Comparison of ENCODE assay signal across 8 cellular contexts in the genomic region with DNA sequence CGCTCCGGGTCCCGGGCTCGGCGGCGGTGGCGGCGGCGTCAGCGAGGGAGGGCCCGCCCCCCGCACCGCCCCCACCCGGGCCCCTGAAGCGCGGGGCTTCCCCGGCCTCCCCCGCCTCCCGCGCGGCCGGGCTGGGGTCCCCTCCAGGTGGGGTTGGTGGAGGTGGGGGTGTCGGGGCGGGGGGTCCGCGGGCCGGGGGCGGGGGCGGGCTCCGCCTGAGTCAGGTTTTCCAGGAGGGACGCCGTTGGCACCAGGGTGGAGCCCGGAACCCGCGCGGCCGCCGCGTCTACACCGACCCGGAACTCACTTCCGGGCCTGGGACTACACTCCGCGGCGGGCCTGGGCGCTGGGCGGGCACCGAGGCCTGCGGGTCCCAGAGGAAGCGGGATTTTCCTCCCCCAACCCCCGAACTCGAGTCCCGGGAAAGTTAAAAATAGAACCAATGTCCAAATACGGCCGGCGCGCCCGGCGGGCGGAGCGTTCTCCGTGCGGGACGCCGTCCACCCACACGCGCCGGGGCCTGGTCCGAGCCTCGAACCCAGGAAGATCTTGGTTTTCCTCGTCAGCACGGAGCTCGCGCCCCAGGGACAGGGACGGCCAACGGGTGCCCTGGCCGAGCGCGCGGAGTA. TPM values are rescaled to one million over a fixed set of nuclear protein-coding genes. Genes with fewer than 3 reads are reported as not detected.
DNase-seq lines count a peak whose midpoint lies in the region; ATAC-seq and TF ChIP-seq lines count a peak whose summit lies in the region.

No MANE protein-coding gene starts in this region.

- H3K36me3 ChIP-seq in lung (ENCODE audit: control insufficient read depth in 2 of 2, insufficient read depth in 2 of 2, low read length in 2 of 2), result peaks cover 7 to 14% of the 10 kb centered on the region in 2 donors

- no peaks in the 10 kb centered on the region for H3K9me3 ChIP-seq in lung (ENCODE audit: control insufficient read depth in 2 of 2, insufficient read depth in 1 of 2, low read length in 1 of 2)

- peak; percentile 64 for DNase-seq in HuH-7 (ENCODE audit: low spot score)
- peak; percentile 71 for DNase-seq in activated CD4-positive, alpha-beta T cell treated with anti-CD3 and anti-CD28 coated beads for 48 hours
- DNase-seq in dermis blood vessel endothelial cell, result peak; percentile 58
- DNase-seq in lung (ENCODE audit: low spot score), result peak; percentile 62
- peak; percentile 65 to 82 for DNase-seq in stimulated activated effector memory CD8-positive, alpha-beta T cell treated with anti-CD3 and anti-CD28 coated beads, Interleukin-12 subunit alpha, Interleukin-12 subunit beta, amount 100 ng/mL, for 72 hours (ENCODE audit: low spot score in 2 of 2)
- DNase-seq in epidermal melanocyte (ENCODE audit: insufficient read length, low spot score), result no peak
- DNase-seq in AML-193 (lab: John Stamatoyannopoulos, UW), result no peak

- H3K36me3 Mint-ChIP-seq in stimulated activated effector memory CD8-positive, alpha-beta T cell treated with anti-CD3 and anti-CD28 coated beads, Interleukin-12 subunit alpha, Interleukin-12 subunit beta, amount 100 ng/mL, for 72 hours, result peaks cover 51% of the 10 kb centered on the region

- 2 to 3% methylated on average over 57 to 80 of the region's 80 CpGs for WGBS in lung, 2 donors

- peaks cover 3 to 21% of the 10 kb centered on the region in 2 donors for H3K4me1 ChIP-seq in lung (ENCODE audit: control insufficient read depth in 2 of 2, insufficient read depth in 2 of 2, low read length in 2 of 2)

- ATAC-seq in lung (ENCODE audit: insufficient read depth, low FRiP score), result peak; percentile 25
- ATAC-seq in stimulated activated effector memory CD8-positive, alpha-beta T cell treated with anti-CD3 and anti-CD28 coated beads, Interleukin-12 subunit alpha, Interleukin-12 subunit beta, amount 100 ng/mL, for 72 hours, result peak; percentile 61

- H3K4me3 Mint-ChIP-seq in stimulated activated effector memory CD8-positive, alpha-beta T cell treated with anti-CD3 and anti-CD28 coated beads, Interleukin-12 subunit alpha, Interleukin-12 subunit beta, amount 100 ng/mL, for 72 hours, result peak overlapping the region; percentile 79

- peak overlapping the region; percentile 62 for H3K4me3 ChIP-seq in lung

- H3K27me3 ChIP-seq in lung (ENCODE audit: control insufficient read depth, insufficient read depth), result no peaks in the 10 kb centered on the region

- TF ChIP-seq CTCF in lung (IDR thresholded peaks at IDR 0.05; ENCODE audit: control extremely low read depth, extremely low read depth), result no peak

- peak overlapping the region; percentile 96 for H3K27ac Mint-ChIP-seq in stimulated activated effector memory CD8-positive, alpha-beta T cell treated with anti-CD3 and anti-CD28 coated beads, Interleukin-12 subunit alpha, Interleukin-12 subunit beta, amount 100 ng/mL, for 72 hours

- TF ChIP-seq POLR2A in GM18526 (IDR thresholded peaks at IDR 0.05; ENCODE audit: extremely low read depth, insufficient read length), result peak; percentile 43

- peak overlapping the region; percentile 95 to 96 for H3K27ac ChIP-seq in lung (ENCODE audit: low read depth in 1 of 2, low read length in 1 of 2)

- peaks cover 34% of the 10 kb centered on the region for H3K4me1 Mint-ChIP-seq in stimulated activated effector memory CD8-positive, alpha-beta T cell treated with anti-CD3 and anti-CD28 coated beads, Interleukin-12 subunit alpha, Interleukin-12 subunit beta, amount 100 ng/mL, for 72 hours

- no peaks in the 10 kb centered on the region for H3K9me3 Mint-ChIP-seq in stimulated activated effector memory CD8-positive, alpha-beta T cell treated with anti-CD3 and anti-CD28 coated beads, Interleukin-12 subunit alpha, Interleukin-12 subunit beta, amount 100 ng/mL, for 72 hours

RNA-seq across cellular contexts. Expression of gene MYO1C, which starts 6.6 kb away (rescaled TPM):
- total RNA-seq in dermis blood vessel endothelial cell (193 and 439 TPM in 2 replicates), lung (100 to 1,000 TPM; 101 to 237 TPM)
- 10 to 100 TPM; 73.4 to 78.5 TPM for polyA plus RNA-seq in lung

RNA-seq across cellular contexts. Expression of gene CRK, which starts 29.8 kb away (rescaled TPM):
- total RNA-seq in dermis blood vessel endothelial cell (162 and 166 TPM in 2 replicates), lung (10 to 100 TPM; 62.4 to 67.5 TPM)
- 10 to 100 TPM; 29.3 to 36.6 TPM for polyA plus RNA-seq in lung

RNA-seq across cellular contexts. Expression of gene INPP5K, which starts 30.6 kb away (rescaled TPM):
- 74.7 and 88.0 TPM in 2 replicates for total RNA-seq in dermis blood vessel endothelial cell
- total RNA-seq in lung, result 10 to 100 TPM; 46.5 to 76.7 TPM
- 10 to 100 TPM; 33.6 to 35.5 TPM for polyA plus RNA-seq in lung

Comparison
In these comparisons a context has a peak if more than half of its experiments do, and no peak if none do; other contexts are left out.
1. DNase-seq: peak in HuH-7 (single experiment), activated CD4-positive, alpha-beta T cell treated with anti-CD3 and anti-CD28 coated beads for 48 hours (single experiment), dermis blood vessel endothelial cell (single experiment), lung (single experiment) and stimulated activated effector memory CD8-positive, alpha-beta T cell treated with anti-CD3 and anti-CD28 coated beads, Interleukin-12 subunit alpha, Interleukin-12 subunit beta, amount 100 ng/mL, for 72 hours (2 of 2); none in epidermal melanocyte (single experiment) and AML-193 (0 of 2).